Comparison of ENCODE assay signal across 27 cellular contexts in the genomic region with DNA sequence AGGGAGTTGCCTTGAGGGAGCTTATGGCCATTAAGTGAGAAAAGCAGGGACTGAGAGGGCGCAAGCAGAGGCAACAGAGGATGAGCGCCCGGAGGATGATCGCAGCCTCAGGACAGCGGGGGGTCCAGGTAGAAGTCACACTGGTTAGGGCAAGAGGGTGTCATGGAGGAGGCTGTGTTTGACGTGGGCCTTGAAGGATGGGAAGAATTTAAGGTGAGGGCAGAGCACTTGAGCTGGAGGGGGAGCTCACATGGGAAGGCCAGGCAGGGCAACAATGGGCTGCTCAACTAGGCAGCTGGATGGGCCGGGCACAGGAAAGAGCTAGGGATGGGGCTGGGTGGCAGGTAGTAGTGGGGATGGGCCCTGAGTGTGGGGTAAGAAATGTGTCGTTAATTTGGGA. TPM values are rescaled to one million over a fixed set of nuclear protein-coding genes. Genes with fewer than 3 reads are reported as not detected.
A peak's percentile ranks its signal among the peaks of the same experiment; 100 is the strongest.
DNase-seq lines count a peak whose midpoint lies in the region; ATAC-seq, FAIRE-seq and TF ChIP-seq lines count a peak whose summit lies in the region.
"Had no signal": no experiment of that assay in that cellular context is flagged by ENCODE, and none has a peak within 500 bp of the region (broad histone marks: within the 10 kb centered on the region; RNA-seq: fewer than 3 reads in every experiment).

No MANE protein-coding gene starts in this region.

- no peaks in the 10 kb centered on the region for H3K79me2 ChIP-seq in GM23338 (replicated peaks; ENCODE audit: insufficient read depth)

- H2BK5ac ChIP-seq in neuronal stem cell (ENCODE audit: low read length): no peak overlapping the region

- no peak overlapping the region for H2AFZ ChIP-seq in GM23338
- H2AFZ ChIP-seq in neuronal stem cell (ENCODE audit: low read length): no peak overlapping the region
- H2AFZ ChIP-seq: PC-9 had no signal

- peak overlapping the region; percentile 13 for H3K27ac Mint-ChIP-seq in activated CD4-positive, alpha-beta T cell treated with anti-CD3 and anti-CD28 coated beads, Interleukin-2, amount 10 ng/mL, durations not matched to agents 24 days and 14 days
- peak overlapping the region; percentile 19; the same call in 1 of the 2 replicates for H3K27ac Mint-ChIP-seq in GM23338

- H3K9me3 ChIP-seq in neuronal stem cell (replicated peaks in 1 of 2; ENCODE audit: control insufficient read depth in 2 of 2, insufficient read depth in 1 of 2, low read depth in 1 of 2, low read length in 2 of 2) (no peaks in the 10 kb centered on the region), kidney (ENCODE audit: control insufficient read depth in 1 of 2, low read length in 2 of 2) (no peaks in the 10 kb centered on the region)
- H3K9me3 ChIP-seq: SJCRH30 had no signal

- H4K91ac ChIP-seq in neuronal stem cell (ENCODE audit: low read depth, low read length, poor library complexity): no peak overlapping the region

- no peak overlapping the region for H2BK15ac ChIP-seq in neuronal stem cell (ENCODE audit: low read length)

- no peak for DNase-seq in activated CD4-positive, alpha-beta T cell treated with anti-CD3 and anti-CD28 coated beads, Interleukin-2, amount 10 ng/mL, durations not matched to agents 24 days and 14 days
- no peak for DNase-seq in activated CD4-positive, alpha-beta T cell treated with anti-CD3 and anti-CD28 coated beads, Interleukin-2, amount 50 U/mL, for 48 hours
- DNase-seq in GM23338 (ENCODE audit: low spot score): no peak
- DNase-seq in coronary artery (ENCODE audit: low spot score): peak; percentile 38
- DNase-seq in neuronal stem cell (ENCODE audit: low spot score): no peak
- no peak for DNase-seq in kidney
- DNase-seq: GOT3; Kasumi-1; NCI-H1105 treated with DMSO at 0.1 percent for 48 hours; NCI-H1930; NCI-H2107; NCI-H524; NCI-H82; NK-92 treated with Interleukin-12 subunit alpha and Interleukin-12 subunit beta, amount 100 ng/mL, for 24 hours; PC-9; SJCRH30 had no signal

- H3K36me3 ChIP-seq in GM23338 (ENCODE audit: insufficient read depth) (no peaks in the 10 kb centered on the region), neuronal stem cell (replicated peaks in 1 of 2; ENCODE audit: control insufficient read depth in 2 of 2, insufficient read depth in 2 of 2, low read length in 2 of 2) (peaks cover 0 to 4% of the 10 kb centered on the region in 2 donors), kidney (ENCODE audit: control insufficient read depth in 1 of 2, insufficient read depth in 2 of 2, low read length in 2 of 2) (peaks cover 36 to 56% of the 10 kb centered on the region in 2 donors)
- H3K36me3 ChIP-seq: SJCRH30 had no signal

- no peaks in the 10 kb centered on the region for H4K20me1 ChIP-seq in GM23338 (replicated peaks; ENCODE audit: insufficient read depth)

- H3F3A ChIP-seq in GM23338 (replicated peaks; ENCODE audit: low read depth): no peaks in the 10 kb centered on the region

- no peaks in the 10 kb centered on the region for H3K27me3 Mint-ChIP-seq in activated CD4-positive, alpha-beta T cell treated with anti-CD3 and anti-CD28 coated beads, Interleukin-2, amount 10 ng/mL, durations not matched to agents 24 days and 14 days
- H3K27me3 Mint-ChIP-seq in GM23338 (ENCODE audit: insufficient read depth, low read depth, poor library complexity): peaks cover 10% of the 10 kb centered on the region

- H3K36me3 Mint-ChIP-seq in activated CD4-positive, alpha-beta T cell treated with anti-CD3 and anti-CD28 coated beads, Interleukin-2, amount 10 ng/mL, durations not matched to agents 24 days and 14 days (ENCODE audit: low read depth): peaks cover 39% of the 10 kb centered on the region
- no peaks in the 10 kb centered on the region; the same call in 2 of the 3 replicates for H3K36me3 Mint-ChIP-seq in GM23338 (ENCODE audit: low read depth)

- no peak overlapping the region for H3K14ac ChIP-seq in neuronal stem cell (ENCODE audit: low read length)

- ATAC-seq in GM23338 (no peak), GM19452 (IDR thresholded peaks at IDR 0.05; ENCODE audit: unreplicated experiment) (no peak), HG02588 (IDR thresholded peaks at IDR 0.05; ENCODE audit: unreplicated experiment) (no peak)
- ATAC-seq: HCT116, K562, Right ventricle myocardium inferior, SK-N-SH treated with all-trans-retinoic acid at 6 μM for 48 hours had no signal

- no peak overlapping the region for H2BK120ac ChIP-seq in neuronal stem cell (ENCODE audit: low read depth, low read length)

- H4K8ac ChIP-seq in neuronal stem cell (ENCODE audit: low read depth, low read length): no peak overlapping the region

- no peak overlapping the region for H3K4me3 Mint-ChIP-seq in activated CD4-positive, alpha-beta T cell treated with anti-CD3 and anti-CD28 coated beads, Interleukin-2, amount 10 ng/mL, durations not matched to agents 24 days and 14 days
- H3K4me3 Mint-ChIP-seq in GM23338: no peak overlapping the region

- H3K27ac ChIP-seq in GM23338 (ENCODE audit: low read depth): no peak overlapping the region
- no peak overlapping the region for H3K27ac ChIP-seq in coronary artery
- H3K27ac ChIP-seq in neuronal stem cell (replicated peaks; ENCODE audit: low read length): no peak overlapping the region
- no peak overlapping the region for H3K27ac ChIP-seq in kidney (ENCODE audit: low read depth in 2 of 2, low read length in 2 of 2)
- H3K27ac ChIP-seq: 22Rv1, PC-9, SJCRH30 had no signal

- WGBS in neuronal stem cell (ENCODE audit: extremely low coverage in 2 of 2, insufficient read length in 2 of 2, insufficient replicate concordance in 1 of 2), 2 donors: no CpG with 5 or more reads among the region's 8 CpGs

- H3K4me1 Mint-ChIP-seq in activated CD4-positive, alpha-beta T cell treated with anti-CD3 and anti-CD28 coated beads, Interleukin-2, amount 10 ng/mL, durations not matched to agents 24 days and 14 days: no peaks in the 10 kb centered on the region
- peaks cover 7% of the 10 kb centered on the region for H3K4me1 Mint-ChIP-seq in GM23338

- no peaks in the 10 kb centered on the region for H3K4me1 ChIP-seq in GM23338 (ENCODE audit: insufficient read depth)
- H3K4me1 ChIP-seq in neuronal stem cell (ENCODE audit: control insufficient read depth in 2 of 2, insufficient read depth in 1 of 2, low read depth in 1 of 2, low read length in 2 of 2): peaks cover 0 to 2% of the 10 kb centered on the region in 2 donors
- no peaks in the 10 kb centered on the region for H3K4me1 ChIP-seq in kidney (ENCODE audit: control insufficient read depth in 1 of 2, insufficient read depth in 1 of 2, low read depth in 1 of 2, low read length in 2 of 2)
- H3K4me1 ChIP-seq: SJCRH30 had no signal

- intact Hi-C loops in activated CD4-positive, alpha-beta T cell treated with anti-CD3 and anti-CD28 coated beads, Interleukin-2, amount 10 ng/mL, durations not matched to agents 24 days and 14 days (cut with micrococcal nuclease): no loop called here
- intact Hi-C loops in kidney (cut with DNase I): no loop called here

- peak overlapping the region; percentile 51 for H2AK5ac ChIP-seq in neuronal stem cell (ENCODE audit: low read depth, low read length)

- H3K4me3 ChIP-seq in GM23338 (no peak overlapping the region), coronary artery (no peak overlapping the region), neuronal stem cell (ENCODE audit: low read length in 2 of 2) (no peak overlapping the region), kidney (ENCODE audit: low read length in 2 of 2) (no peak overlapping the region)
- H3K4me3 ChIP-seq: K562, PC-9, SJCRH30 had no signal

- no peak overlapping the region for H3K4ac ChIP-seq in neuronal stem cell (ENCODE audit: low read length)

- H3K9ac ChIP-seq in neuronal stem cell (ENCODE audit: low read depth, low read length, poor library complexity) (no peak overlapping the region), kidney (ENCODE audit: low read length in 2 of 2) (no peak overlapping the region)

- no peaks in the 10 kb centered on the region for H3K79me1 ChIP-seq in neuronal stem cell (ENCODE audit: low read depth, low read length)

- H3K27me3 ChIP-seq in GM23338 (ENCODE audit: insufficient read depth) (no peaks in the 10 kb centered on the region), neuronal stem cell (ENCODE audit: control insufficient read depth in 3 of 3, insufficient read depth in 3 of 3, low read depth in 1 of 3, low read length in 3 of 3) (no peaks in the 10 kb centered on the region)
- H3K27me3 ChIP-seq: SJCRH30 had no signal

- H3K9me3 Mint-ChIP-seq in activated CD4-positive, alpha-beta T cell treated with anti-CD3 and anti-CD28 coated beads, Interleukin-2, amount 10 ng/mL, durations not matched to agents 24 days and 14 days: no peaks in the 10 kb centered on the region
- no peaks in the 10 kb centered on the region for H3K9me3 Mint-ChIP-seq in GM23338

- peak overlapping the region; percentile 49 for H3K18ac ChIP-seq in neuronal stem cell (ENCODE audit: low read length)

- no peak for TF ChIP-seq CTCF in GM23338 (conservative IDR thresholded peaks at IDR 0.05; ENCODE audit: low read depth in 2 of 2)
- TF ChIP-seq CTCF in coronary artery (IDR thresholded peaks at IDR 0.05): no peak
- no peak for TF ChIP-seq CTCF in kidney (IDR thresholded peaks at IDR 0.05; ENCODE audit: borderline replicate concordance, extremely low read depth, insufficient read depth)

- no peak overlapping the region for H3K23ac ChIP-seq in neuronal stem cell (ENCODE audit: low read depth, low read length, poor library complexity)

- no peak overlapping the region for H3K4me2 ChIP-seq in GM23338
- no peak overlapping the region for H3K4me2 ChIP-seq in neuronal stem cell (ENCODE audit: insufficient read depth, low read length, poor library complexity, severe bottlenecking)
- H3K4me2 ChIP-seq: PC-9 had no signal

- no peak for FAIRE-seq in kidney (lab: Jason Lieb, UNC)
- FAIRE-seq: D721Med, G401.6, K562 had no signal

- no peak overlapping the region for H2BK12ac ChIP-seq in neuronal stem cell (ENCODE audit: low read length)

- no peaks in the 10 kb centered on the region for H3K9me2 ChIP-seq in GM23338 (ENCODE audit: insufficient read depth)

TF ChIP-seq in GM23338, 12 proteins besides CTCF, POLR2A, EP300 and RAD21 (continues in another document):
- no peak for TF ChIP-seq NANOG (IDR thresholded peaks at IDR 0.05; ENCODE audit: borderline replicate concordance)
- no peak for TF ChIP-seq STAT1 (IDR thresholded peaks at IDR 0.05; ENCODE audit: unreplicated experiment)

RNA-seq across cellular contexts. Expression of a gene that starts 31.9 kb away (rescaled TPM):
- not detected in 2 replicates for total RNA-seq in activated CD4-positive, alpha-beta T cell treated with anti-CD3 and anti-CD28 coated beads, Interleukin-2, amount 10 ng/mL, durations not matched to agents 24 days and 14 days
- 0.12 and 0.35 TPM in 2 replicates for total RNA-seq in GM23338 (2014; rRNA removed; shearing (Covaris generic))
- polyA plus RNA-seq in GM23338 (2016; fragmentation: Nextera tagmentation; extraction: Ambion mirVana) (0.11 and 0.49 TPM in 2 replicates), kidney (ENCODE audit: insufficient read depth, low read depth, low replicate concordance) (0.39 TPM)
- 1.0 TPM for polyA plus RNA-seq in neuronal stem cell (2013, experiment 1 of 2)
- polyA plus RNA-seq in neuronal stem cell (2013, experiment 2 of 2): 0.61 TPM
- total RNA-seq in kidney: 0.76 TPM
- total RNA-seq: HT1080, K562, M059J, PC-9, SJCRH30 had no signal
- polyA plus RNA-seq: K562 had no signal
